12 cellular contexts compared by ENCODE assay signal in the genomic region with DNA sequence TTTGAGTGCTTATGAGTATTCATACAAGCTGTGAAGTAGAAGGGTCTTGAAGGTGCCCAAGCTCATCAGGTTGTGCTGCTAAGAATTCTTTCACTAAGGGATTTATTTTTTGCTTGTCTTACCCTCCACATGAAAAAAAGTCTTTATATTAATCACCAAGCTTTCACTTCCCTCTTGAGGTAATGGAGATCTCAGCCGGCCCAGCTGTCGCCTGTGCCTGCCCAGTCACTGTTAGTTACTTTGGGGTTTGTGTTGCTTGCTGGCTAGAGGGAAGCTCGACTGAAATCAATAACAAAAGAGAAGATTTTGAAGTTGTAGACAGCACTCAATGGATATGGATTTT. TPM values are rescaled to one million over a fixed set of nuclear protein-coding genes. Genes with fewer than 3 reads are reported as not detected.
DNase-seq lines count a peak whose midpoint lies in the region; ATAC-seq and TF ChIP-seq lines count a peak whose summit lies in the region.
"Had no signal": no experiment of that assay in that cellular context is flagged by ENCODE, and none has a peak within 500 bp of the region (broad histone marks: within the 10 kb centered on the region; RNA-seq: fewer than 3 reads in every experiment).

No MANE protein-coding gene starts in this region.

- H3K27ac ChIP-seq in OCI-LY3 (ENCODE audit: low read length), result peak overlapping the region; percentile 98
- H3K27ac ChIP-seq: body of pancreas had no signal

- peaks cover 72% of the 10 kb centered on the region for H3K4me1 ChIP-seq in OCI-LY3 (ENCODE audit: low read length)
- H3K4me1 ChIP-seq: body of pancreas had no signal

- peak overlapping the region; percentile 70 for H3K9ac ChIP-seq in OCI-LY3 (ENCODE audit: low read length)

- H3K27me3 ChIP-seq in OCI-LY3 (ENCODE audit: low read depth, low read length), result no peaks in the 10 kb centered on the region
- H3K27me3 ChIP-seq: body of pancreas had no signal

- peak overlapping the region; percentile 89 for H3K4me2 ChIP-seq in OCI-LY3 (ENCODE audit: low read length)

- H3K27me3 Mint-ChIP-seq in activated naive CD8-positive, alpha-beta T cell treated with anti-CD3 and anti-CD28 coated beads, Interleukin-2, amount 50 U/mL, for 24 hours, result peaks cover 12% of the 10 kb centered on the region
- H3K27me3 Mint-ChIP-seq in natural killer cell treated with Interleukin-12 subunit alpha and Interleukin-12 subunit beta and Interleukin-15 and Interleukin-18, amount 100 ng/mL, for 72 hours, result peaks cover 6 to 40% of the 10 kb centered on the region in 2 donors
- peaks cover 6% of the 10 kb centered on the region for H3K27me3 Mint-ChIP-seq in progenitor cell of endocrine pancreas
- H3K27me3 Mint-ChIP-seq: type B pancreatic cell had no signal

- H3K9me3 Mint-ChIP-seq in activated naive CD8-positive, alpha-beta T cell treated with anti-CD3 and anti-CD28 coated beads, Interleukin-2, amount 50 U/mL, for 24 hours, result no peaks in the 10 kb centered on the region
- H3K9me3 Mint-ChIP-seq in natural killer cell treated with Interleukin-12 subunit alpha and Interleukin-12 subunit beta and Interleukin-15 and Interleukin-18, amount 100 ng/mL, for 72 hours, result no peaks in the 10 kb centered on the region
- H3K9me3 Mint-ChIP-seq in progenitor cell of endocrine pancreas (ENCODE audit: low read depth), result no peaks in the 10 kb centered on the region
- H3K9me3 Mint-ChIP-seq: type B pancreatic cell had no signal

- ATAC-seq in GM18508 (IDR thresholded peaks at IDR 0.05; ENCODE audit: insufficient read depth, unreplicated experiment) (peak; percentile 98), GM21367 (IDR thresholded peaks at IDR 0.05; ENCODE audit: unreplicated experiment) (peak; percentile 99), HG03097 (IDR thresholded peaks at IDR 0.05; ENCODE audit: low FRiP score, unreplicated experiment) (peak; percentile 100)
- ATAC-seq in activated naive CD8-positive, alpha-beta T cell treated with anti-CD3 and anti-CD28 coated beads, Interleukin-2, amount 50 U/mL, for 24 hours, result no peak
- ATAC-seq in natural killer cell treated with Interleukin-12 subunit alpha and Interleukin-12 subunit beta and Interleukin-15 and Interleukin-18, amount 100 ng/mL, for 72 hours, result no peak
- ATAC-seq: body of pancreas had no signal

- no peak overlapping the region for H3K27ac Mint-ChIP-seq in activated naive CD8-positive, alpha-beta T cell treated with anti-CD3 and anti-CD28 coated beads, Interleukin-2, amount 50 U/mL, for 24 hours
- no peak overlapping the region for H3K27ac Mint-ChIP-seq in natural killer cell treated with Interleukin-12 subunit alpha and Interleukin-12 subunit beta and Interleukin-15 and Interleukin-18, amount 100 ng/mL, for 72 hours
- no peak overlapping the region for H3K27ac Mint-ChIP-seq in progenitor cell of endocrine pancreas
- H3K27ac Mint-ChIP-seq: type B pancreatic cell had no signal

- H3K4me3 Mint-ChIP-seq in activated naive CD8-positive, alpha-beta T cell treated with anti-CD3 and anti-CD28 coated beads, Interleukin-2, amount 50 U/mL, for 24 hours, result no peak overlapping the region
- no peak overlapping the region for H3K4me3 Mint-ChIP-seq in natural killer cell treated with Interleukin-12 subunit alpha and Interleukin-12 subunit beta and Interleukin-15 and Interleukin-18, amount 100 ng/mL, for 72 hours
- no peak overlapping the region for H3K4me3 Mint-ChIP-seq in progenitor cell of endocrine pancreas (ENCODE audit: low read depth)
- H3K4me3 Mint-ChIP-seq: type B pancreatic cell had no signal

- H3K36me3 ChIP-seq in OCI-LY3 (replicated peaks; ENCODE audit: low read depth, low read length), result no peaks in the 10 kb centered on the region

- no peaks in the 10 kb centered on the region for H3K9me3 ChIP-seq in OCI-LY3 (ENCODE audit: insufficient read depth, low read length)
- H3K9me3 ChIP-seq: body of pancreas had no signal

- H3K4me3 ChIP-seq in OCI-LY3 (ENCODE audit: low read length), result peak overlapping the region; percentile 67
- H3K4me3 ChIP-seq: body of pancreas had no signal

- H3K79me2 ChIP-seq in OCI-LY3 (ENCODE audit: low read length), result no peaks in the 10 kb centered on the region

- no peak overlapping the region for H2AFZ ChIP-seq in OCI-LY3 (ENCODE audit: low read depth, low read length)

- TF ChIP-seq CTCF in OCI-LY3 (IDR thresholded peaks at IDR 0.05; ENCODE audit: low read depth, low read length) (no peak), progenitor cell of endocrine pancreas (IDR thresholded peaks at IDR 0.05; ENCODE audit: unreplicated experiment) (no peak)

- H4K20me1 ChIP-seq in OCI-LY3 (ENCODE audit: insufficient read depth, low read length), result no peaks in the 10 kb centered on the region

- no peaks in the 10 kb centered on the region for H3K36me3 Mint-ChIP-seq in activated naive CD8-positive, alpha-beta T cell treated with anti-CD3 and anti-CD28 coated beads, Interleukin-2, amount 50 U/mL, for 24 hours (ENCODE audit: low read depth)
- no peaks in the 10 kb centered on the region for H3K36me3 Mint-ChIP-seq in natural killer cell treated with Interleukin-12 subunit alpha and Interleukin-12 subunit beta and Interleukin-15 and Interleukin-18, amount 100 ng/mL, for 72 hours
- H3K36me3 Mint-ChIP-seq in progenitor cell of endocrine pancreas (ENCODE audit: insufficient read depth), result no peaks in the 10 kb centered on the region
- H3K36me3 Mint-ChIP-seq: type B pancreatic cell had no signal

- peaks cover 2% of the 10 kb centered on the region for H3K4me1 Mint-ChIP-seq in activated naive CD8-positive, alpha-beta T cell treated with anti-CD3 and anti-CD28 coated beads, Interleukin-2, amount 50 U/mL, for 24 hours
- H3K4me1 Mint-ChIP-seq in natural killer cell treated with Interleukin-12 subunit alpha and Interleukin-12 subunit beta and Interleukin-15 and Interleukin-18, amount 100 ng/mL, for 72 hours (ENCODE audit: low read depth in 2 of 2), result no peaks in the 10 kb centered on the region
- no peaks in the 10 kb centered on the region for H3K4me1 Mint-ChIP-seq in progenitor cell of endocrine pancreas (ENCODE audit: low read depth)

- no peak for DNase-seq in activated naive CD8-positive, alpha-beta T cell treated with anti-CD3 and anti-CD28 coated beads, Interleukin-2, amount 50 U/mL, for 24 hours
- no peak for DNase-seq in natural killer cell treated with Interleukin-12 subunit alpha and Interleukin-12 subunit beta and Interleukin-15 and Interleukin-18, amount 100 ng/mL, for 72 hours (ENCODE audit: low spot score)
- DNase-seq in superior temporal gyrus (ENCODE audit: extremely low spot score) (no peak), progenitor cell of endocrine pancreas (ENCODE audit: low spot score, unreplicated experiment) (no peak)
- DNase-seq: body of pancreas, mesendoderm had no signal

RNA-seq across cellular contexts. Expression of gene MC2R, which starts 21.9 kb away (rescaled TPM):
- not detected for total RNA-seq in natural killer cell treated with Interleukin-12 subunit alpha and Interleukin-12 subunit beta and Interleukin-15 and Interleukin-18, amount 100 ng/mL, for 72 hours
- total RNA-seq in progenitor cell of endocrine pancreas, result not detected in 2 replicates
- total RNA-seq: body of pancreas, fibroblast of villous mesenchyme had no signal

Comparison
In these comparisons a context has a peak if more than half of its experiments do, and no peak if none do; other contexts are left out.
1. ATAC-seq: peak in GM18508 (single experiment), GM21367 (single experiment) and HG03097 (single experiment); none in activated naive CD8-positive, alpha-beta T cell treated with anti-CD3 and anti-CD28 coated beads, Interleukin-2, amount 50 U/mL, for 24 hours (single experiment) and natural killer cell treated with Interleukin-12 subunit alpha and Interleukin-12 subunit beta and Interleukin-15 and Interleukin-18, amount 100 ng/mL, for 72 hours (0 of 2).